Comparison of ENCODE assay signal across 9 cellular contexts in the genomic region with DNA sequence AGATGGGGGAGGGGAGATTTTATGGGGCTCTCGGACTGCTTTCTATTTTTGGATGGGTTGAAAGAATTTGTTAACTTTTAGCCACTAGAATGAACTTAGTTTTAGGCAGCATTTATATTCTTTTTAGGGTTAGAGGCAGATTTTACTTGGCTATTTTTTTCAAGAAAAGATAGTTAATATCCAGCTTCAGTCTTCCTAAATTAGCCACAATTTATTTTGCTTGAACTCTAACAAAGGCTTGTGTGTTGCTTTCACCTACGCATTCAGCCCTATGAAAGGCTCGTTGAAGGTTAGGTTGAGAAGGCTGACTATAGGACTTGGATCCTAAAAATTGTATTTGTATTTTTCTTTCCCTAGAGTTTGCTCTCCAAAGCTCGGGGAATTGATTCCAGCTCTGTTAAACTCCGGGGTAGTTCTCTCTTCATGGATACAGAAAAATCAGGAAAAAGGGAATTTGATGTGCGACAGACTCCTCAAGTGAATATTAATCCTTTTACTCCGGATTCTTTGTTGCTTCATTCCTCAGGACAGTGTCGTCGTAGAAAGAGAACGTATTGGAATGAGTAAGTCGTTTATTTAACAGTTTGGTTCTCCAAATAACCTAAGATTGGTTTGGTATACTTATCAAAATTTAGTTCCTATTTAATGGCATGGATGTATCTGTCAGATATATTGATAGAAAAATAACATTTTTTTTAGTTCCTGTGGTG. TPM values are rescaled to one million over a fixed set of nuclear protein-coding genes. Genes with fewer than 3 reads are reported as not detected.
DNase-seq lines count a peak whose midpoint lies in the region; ATAC-seq and TF ChIP-seq lines count a peak whose summit lies in the region.
"Had no signal": no experiment of that assay in that cellular context is flagged by ENCODE, and none has a peak within 500 bp of the region (broad histone marks: within the 10 kb centered on the region; RNA-seq: fewer than 3 reads in every experiment).

No MANE protein-coding gene starts in this region.

- H3K27me3 ChIP-seq in heart right ventricle (no peaks in the 10 kb centered on the region), right lobe of liver (no peaks in the 10 kb centered on the region), uterus (no peaks in the 10 kb centered on the region)

- peak overlapping the region; percentile 8 to 97 (median 92) for H3K27ac ChIP-seq in heart right ventricle
- H3K27ac ChIP-seq in right lobe of liver: peak overlapping the region; percentile 83 to 96 (median 91)
- peak overlapping the region; percentile 97 to 99 for H3K27ac ChIP-seq in uterus

- peaks cover 0 to 42% (median 0%) of the 10 kb centered on the region in 9 donors for H3K36me3 ChIP-seq in heart right ventricle
- H3K36me3 ChIP-seq in right lobe of liver: peaks cover 0 to 3% (median 0%) of the 10 kb centered on the region in 4 donors
- H3K36me3 ChIP-seq in uterus: no peaks in the 10 kb centered on the region

- no peak for TF ChIP-seq CTCF in heart right ventricle (IDR thresholded peaks at IDR 0.05)
- no peak for TF ChIP-seq CTCF in right lobe of liver (IDR thresholded peaks at IDR 0.05)
- TF ChIP-seq CTCF in uterus (IDR thresholded peaks at IDR 0.05): no peak

- WGBS in heart right ventricle, 2 donors: 6 to 16% methylated on average over 11 of the region's 11 CpGs
- 3% methylated on average over 11 of the region's 11 CpGs for WGBS in right lobe of liver (ENCODE audit: insufficient coverage, low coverage, low lambda C conversion rate, missing lambda C conversion rate)

- intact Hi-C loops in heart right ventricle (cut with DNase I) (loop anchor here in 4 of 10 donors (2.0 to 5.0 kb wide), 5 partner anchors 37 to 48 kb away; no protein-coding TSS in a partner anchor), left cardiac atrium (cut with DNase I) (no loop called here), right lobe of liver (cut with DNase I) (no loop called here), uterus (cut with DNase I; ENCODE audit: low total_unique reads) (no loop called here)

- peaks cover 0 to 46% (median 24%) of the 10 kb centered on the region in 9 donors for H3K4me1 ChIP-seq in heart right ventricle
- peaks cover 0 to 22% (median 4%) of the 10 kb centered on the region in 4 donors for H3K4me1 ChIP-seq in right lobe of liver
- H3K4me1 ChIP-seq in uterus: no peaks in the 10 kb centered on the region

- TF ChIP-seq POLR2A in right lobe of liver (IDR thresholded peaks at IDR 0.05) (peak; percentile 10), uterus (IDR thresholded peaks at IDR 0.05) (no peak)

- no peaks in the 10 kb centered on the region for H3K9me3 ChIP-seq in heart right ventricle
- H3K9me3 ChIP-seq in right lobe of liver: no peaks in the 10 kb centered on the region
- no peaks in the 10 kb centered on the region for H3K9me3 ChIP-seq in uterus

- no peak for DNase-seq in heart right ventricle
- DNase-seq in left cardiac atrium: no peak
- peak; percentile 43 for DNase-seq in amniotic epithelial cell (ENCODE audit: low read depth)
- no peak for DNase-seq in right lobe of liver
- DNase-seq in uterus: no peak
- DNase-seq in effector CD4-positive, alpha-beta T cell: no peak
- no peak for DNase-seq in EL
- DNase-seq: activated gamma-delta T cell treated with Interleukin-2 at 50 U/mL for 16 hours had no signal

- ATAC-seq in heart right ventricle (no peak), left cardiac atrium (no peak), right lobe of liver (no peak), GM21528 (IDR thresholded peaks at IDR 0.05; ENCODE audit: low FRiP score, unreplicated experiment) (no peak)

- peak overlapping the region; percentile 48 to 95 (median 82) for H3K4me3 ChIP-seq in heart right ventricle
- H3K4me3 ChIP-seq in right lobe of liver: peak overlapping the region; percentile 65 to 70 (median 66)
- H3K4me3 ChIP-seq in uterus: peak overlapping the region; percentile 76 to 83

RNA-seq across cellular contexts. Expression of a gene that starts 2.2 kb away (rescaled TPM):
- total RNA-seq in heart right ventricle (100 to 1,000 TPM in 2 of 10 donors, 10 to 100 TPM in 8; 22.9 to 114 (median 59.0) TPM), left cardiac atrium (10 to 100 TPM; 25.3 to 53.7 TPM), right lobe of liver (10 to 100 TPM; 11.1 to 34.0 (median 19.5) TPM), uterus (100 to 1,000 TPM in 1 of 4 donors, 10 to 100 TPM in 3; 30.0 to 105 (median 60.0) TPM)
- 10 to 100 TPM; 12.7 to 17.0 TPM for polyA plus RNA-seq in heart right ventricle
